In genomic region chr15:40843183-40843884, GRCh38 we compare ENCODE assay signal across 9 cellular contexts. TPM values are rescaled to one million over a fixed set of nuclear protein-coding genes. Genes with fewer than 3 reads are reported as not detected.
DNase-seq lines count a peak whose midpoint lies in the region; ATAC-seq and TF ChIP-seq lines count a peak whose summit lies in the region.
"Had no signal": no experiment of that assay in that cellular context is flagged by ENCODE, and none has a peak within 500 bp of the region (broad histone marks: within the 10 kb centered on the region; RNA-seq: fewer than 3 reads in every experiment).

No MANE protein-coding gene starts in this region.

- H3K27me3 Mint-ChIP-seq in CD4-positive, alpha-beta T cell = peaks cover 9% of the 10 kb centered on the region
- no peaks in the 10 kb centered on the region for H3K27me3 Mint-ChIP-seq in endodermal cell (ENCODE audit: insufficient read depth)

- ATAC-seq in CD4-positive, alpha-beta T cell (ENCODE audit: poor library complexity) = no peak

- H3K9ac ChIP-seq in endodermal cell (ENCODE audit: extremely low read depth, low read length, poor library complexity, severe bottlenecking) (peak overlapping the region; percentile 20), SK-N-SH (no peak overlapping the region)

- no peaks in the 10 kb centered on the region for H3K9me3 Mint-ChIP-seq in CD4-positive, alpha-beta T cell
- no peaks in the 10 kb centered on the region for H3K9me3 Mint-ChIP-seq in endodermal cell

- peak overlapping the region; percentile 86 for H3K4me3 Mint-ChIP-seq in CD4-positive, alpha-beta T cell
- H3K4me3 Mint-ChIP-seq in endodermal cell = peak overlapping the region; percentile 93

- no peaks in the 10 kb centered on the region for H3K9me3 ChIP-seq in CD4-positive, alpha-beta T cell (ENCODE audit: control insufficient read depth, low read length)
- H3K9me3 ChIP-seq in endodermal cell (ENCODE audit: control insufficient read depth, low read length) (no peaks in the 10 kb centered on the region), neuron (ENCODE audit: low read length) (peaks cover 2% of the 10 kb centered on the region), SK-N-SH (no peaks in the 10 kb centered on the region)

- H3K4me2 ChIP-seq in SK-N-SH = no peak overlapping the region

- H3K27ac Mint-ChIP-seq in CD4-positive, alpha-beta T cell = no peak overlapping the region
- peak overlapping the region; percentile 77 for H3K27ac Mint-ChIP-seq in endodermal cell

- H2AFZ ChIP-seq in neuron (ENCODE audit: low read depth, low read length) (peak overlapping the region; percentile 74), SK-N-SH (ENCODE audit: low read depth) (no peak overlapping the region)

- no peaks in the 10 kb centered on the region for H3K9me2 ChIP-seq in SK-N-SH

- H3K79me2 ChIP-seq in SK-N-SH (ENCODE audit: insufficient read depth) = no peaks in the 10 kb centered on the region

- H3K27me3 ChIP-seq in CD4-positive, alpha-beta T cell (ENCODE audit: control insufficient read depth, insufficient read depth, low read length) = no peaks in the 10 kb centered on the region
- peaks cover 32% of the 10 kb centered on the region for H3K27me3 ChIP-seq in endodermal cell (ENCODE audit: control insufficient read depth, insufficient read depth, low read length, poor library complexity, severe bottlenecking)
- peaks cover 71% of the 10 kb centered on the region for H3K27me3 ChIP-seq in neuron (ENCODE audit: insufficient read depth, low read length)
- H3K27me3 ChIP-seq in SK-N-SH (ENCODE audit: insufficient read depth) = peaks cover 9% of the 10 kb centered on the region; the same call in 1 of the 2 replicates

- no peak for TF ChIP-seq EP300 in SK-N-SH (IDR thresholded peaks at IDR 0.05; ENCODE audit: borderline replicate concordance in 1 of 2, low read depth in 1 of 2, low read length in 1 of 2)

- H3F3A ChIP-seq in SK-N-SH (replicated peaks; ENCODE audit: insufficient read depth) = peaks cover 3% of the 10 kb centered on the region

- no peak overlapping the region for H3K27ac ChIP-seq in CD4-positive, alpha-beta T cell (ENCODE audit: low read depth, low read length)
- H3K27ac ChIP-seq in endodermal cell (ENCODE audit: low read depth, low read length) (no peak overlapping the region), SK-N-SH (ENCODE audit: low read depth in 2 of 2, low read length in 1 of 2) (no peak overlapping the region)

- H3K4me1 ChIP-seq in endodermal cell (ENCODE audit: control insufficient read depth, insufficient read depth, low read length) = peaks cover 5% of the 10 kb centered on the region
- H3K4me1 ChIP-seq in neuron (ENCODE audit: insufficient read depth, low read length) = no peaks in the 10 kb centered on the region
- H3K4me1 ChIP-seq in SK-N-SH (ENCODE audit: control insufficient read depth in 1 of 2, insufficient read depth in 2 of 2, low read depth in 1 of 2, low read length in 1 of 2) = peaks cover 0 to 17% of the 10 kb centered on the region in 2 experiments; a peak in 1 of 4 replicates

- no peak for DNase-seq in CD4-positive, alpha-beta T cell
- DNase-seq in NCI-H526 treated with DMSO at 0.1 percent for 48 hours (lab: John Stamatoyannopoulos, UW) (peak; percentile 32), endodermal cell (no peak), ureter (ENCODE audit: low spot score) (no peak), COLO829 (ENCODE audit: low spot score) (no peak), SK-N-SH (no peak), GM19238 (ENCODE audit: insufficient read length, low spot score) (no peak)

- peaks cover 34% of the 10 kb centered on the region for H3K4me1 Mint-ChIP-seq in CD4-positive, alpha-beta T cell (ENCODE audit: low read depth)
- H3K4me1 Mint-ChIP-seq in endodermal cell = peaks cover 31% of the 10 kb centered on the region

- H3K36me3 ChIP-seq in endodermal cell (ENCODE audit: control insufficient read depth, insufficient read depth, low read length) (peaks cover 3% of the 10 kb centered on the region), neuron (ENCODE audit: insufficient read depth, low read length) (no peaks in the 10 kb centered on the region), SK-N-SH (replicated peaks in 1 of 2; ENCODE audit: control insufficient read depth in 1 of 2, insufficient read depth in 2 of 2, low read length in 1 of 2) (no peaks in the 10 kb centered on the region)

- no peaks in the 10 kb centered on the region for H3K36me3 Mint-ChIP-seq in CD4-positive, alpha-beta T cell (ENCODE audit: low read depth)
- H3K36me3 Mint-ChIP-seq in endodermal cell (ENCODE audit: low read depth) = peaks cover 22% of the 10 kb centered on the region

- POLR2A ChIA-PET in CD4-positive, alpha-beta T cell (lab: Charles Lee) = interaction anchor here (1.0 to 1.4 kb wide), 3 partner anchors 9 to 149 kb away, joined by 3 to 7 read pairs (median 6); partner anchors contain the start of gene RAD51
- POLR2A ChIA-PET in SK-N-SH (lab: Yijun Ruan, JAX) = no interaction called here

- H4K20me1 ChIP-seq in SK-N-SH (ENCODE audit: insufficient read depth) = no peaks in the 10 kb centered on the region

- TF ChIP-seq CTCF in CD4-positive, alpha-beta T cell (IDR thresholded peaks at IDR 0.05) = no peak
- TF ChIP-seq CTCF in endodermal cell (conservative IDR thresholded peaks at IDR 0.05) (no peak), SK-N-SH (IDR thresholded peaks at IDR 0.05) (no peak)

- intact Hi-C loops in CD4-positive, alpha-beta T cell (cut with DNase I, micrococcal nuclease) = no loop called here

- peak overlapping the region; percentile 80 for H3K4me3 ChIP-seq in endodermal cell (ENCODE audit: low read length)
- H3K4me3 ChIP-seq in neuron (ENCODE audit: low read length) = peak overlapping the region; percentile 28
- peak overlapping the region in 1 of 2 experiments; percentile 44; a peak in 2 of 4 replicates for H3K4me3 ChIP-seq in SK-N-SH (ENCODE audit: low read depth in 2 of 2, low read length in 1 of 2)

- CTCF ChIA-PET in CD4-positive, alpha-beta T cell (lab: Charles Lee) = interaction anchor here (0.6 kb wide), 1 partner anchor 24 kb away, joined by 3 read pairs; no protein-coding TSS in a partner anchor
- CTCF ChIA-PET in SK-N-SH (lab: Yijun Ruan, JAX) = interaction anchor here (1.2 to 8.5 kb wide), 7 partner anchors 14 to 97 kb away, joined by 3 to 120 read pairs (median 7); partner anchors contain the start of genes RHOV and VPS18

- 16 to 30% methylated on average over 18 to 35 of the region's 35 CpGs for WGBS in endodermal cell (ENCODE audit: insufficient coverage in 1 of 2, insufficient read length in 1 of 2), 2 experiments
- 82% methylated on average over 21 of the region's 35 CpGs for whole genome bisulfite sequencing in SK-N-SH (ENCODE audit: low lambda C conversion rate)

- no peak for TF ChIP-seq RAD21 in SK-N-SH (IDR thresholded peaks at IDR 0.05; ENCODE audit: low read length)

TF ChIP-seq in SK-N-SH, 30 proteins besides CTCF, POLR2A, EP300 and RAD21:
- TF ChIP-seq EZH2phosphoT487 (IDR thresholded peaks at IDR 0.05; ENCODE audit: borderline replicate concordance, low read depth) = no peak
- no peak for TF ChIP-seq ELF1 (IDR thresholded peaks at IDR 0.05)
- TF ChIP-seq FOSL2 (IDR thresholded peaks at IDR 0.05; ENCODE audit: borderline replicate concordance, low read depth) = no peak
- no peak for TF ChIP-seq CHD2 (IDR thresholded peaks at IDR 0.05; ENCODE audit: low read length, partially characterized antibody)

RNA-seq across cellular contexts. Expression of gene SPINT1, which starts 0.5 kb away (rescaled TPM):
- 1 to 10 TPM; 1.0 to 1.6 TPM for total RNA-seq in CD4-positive, alpha-beta T cell
- total RNA-seq in endodermal cell = 100 to 1,000 TPM; 129 to 141 TPM
- polyA plus RNA-seq in endodermal cell (2013, experiment 1 of 2) = 20.7 TPM
- polyA plus RNA-seq in endodermal cell (2013, experiment 2 of 2) = 13.5 TPM
- 138 TPM for total RNA-seq in ureter
- polyA plus RNA-seq in SK-N-SH (2012; rRNA removed) = 0.58 and 2.0 TPM in 2 replicates
- polyA plus RNA-seq in SK-N-SH (2012; cell fraction: cytosol; rRNA removed) = 0.55 and 1.2 TPM in 2 replicates
- polyA plus RNA-seq in SK-N-SH (2012; cell fraction: nucleus; rRNA removed) = 1.8 and 2.0 TPM in 2 replicates

RNA-seq across cellular contexts. Expression of gene PPP1R14D, which starts 14.8 kb away (rescaled TPM):
- not detected for total RNA-seq in CD4-positive, alpha-beta T cell
- not detected for total RNA-seq in endodermal cell
- not detected for polyA plus RNA-seq in endodermal cell (2013, experiment 1 of 2)
- not detected for polyA plus RNA-seq in endodermal cell (2013, experiment 2 of 2)
- not detected for total RNA-seq in ureter
- not detected in 2 replicates for polyA plus RNA-seq in SK-N-SH (2012; rRNA removed)
- polyA plus RNA-seq in SK-N-SH (2012; cell fraction: cytosol; rRNA removed) = not detected in 2 replicates
- not detected in 2 replicates for polyA plus RNA-seq in SK-N-SH (2012; cell fraction: nucleus; rRNA removed)
- total RNA-seq: temporal lobe had no signal

RNA-seq across cellular contexts. Expression of gene RHOV, which starts 30.7 kb away (rescaled TPM):
- under 1 TPM; 0.36 TPM for total RNA-seq in CD4-positive, alpha-beta T cell
- 1 to 10 TPM; 1.8 to 2.8 TPM for total RNA-seq in endodermal cell
- 0.39 TPM for polyA plus RNA-seq in endodermal cell (2013, experiment 1 of 2)
- 0.50 TPM for polyA plus RNA-seq in endodermal cell (2013, experiment 2 of 2)
- total RNA-seq in ureter = 31.4 TPM
- 0.49 and 0.62 TPM in 2 replicates for polyA plus RNA-seq in SK-N-SH (2012; rRNA removed)
- polyA plus RNA-seq in SK-N-SH (2012; cell fraction: cytosol; rRNA removed) = 0.55 TPM in 2 replicates
- 0.73 and 1.6 TPM in 2 replicates for polyA plus RNA-seq in SK-N-SH (2012; cell fraction: nucleus; rRNA removed)

RNA-seq across cellular contexts. Expression of gene DNAJC17, which starts 36.1 kb away (rescaled TPM):
- total RNA-seq in CD4-positive, alpha-beta T cell = 10 to 100 TPM; 14.4 to 17.9 TPM
- total RNA-seq in endodermal cell (10 to 100 TPM; 34.0 to 41.0 TPM), ureter (51.3 TPM)
- polyA plus RNA-seq in endodermal cell (2013, experiment 1 of 2) = 49.7 TPM
- polyA plus RNA-seq in endodermal cell (2013, experiment 2 of 2) = 41.3 TPM
- polyA plus RNA-seq in SK-N-SH (2012; rRNA removed) = 53.1 and 61.6 TPM in 2 replicates
- polyA plus RNA-seq in SK-N-SH (2012; cell fraction: cytosol; rRNA removed) = 48.6 and 49.2 TPM in 2 replicates
- 96.1 and 113 TPM in 2 replicates for polyA plus RNA-seq in SK-N-SH (2012; cell fraction: nucleus; rRNA removed)

RNA-seq across cellular contexts. Expression of gene ZFYVE19, which starts 36.4 kb away (rescaled TPM):
- 10 to 100 TPM; 12.0 to 13.0 TPM for total RNA-seq in CD4-positive, alpha-beta T cell
- total RNA-seq in endodermal cell = 10 to 100 TPM; 15.6 to 15.9 TPM
- 15.9 TPM for polyA plus RNA-seq in endodermal cell (2013, experiment 1 of 2)
- polyA plus RNA-seq in endodermal cell (2013, experiment 2 of 2) = 15.6 TPM
- 26.0 TPM for total RNA-seq in ureter
- polyA plus RNA-seq in SK-N-SH (2012; rRNA removed) = 35.5 and 37.8 TPM in 2 replicates
- polyA plus RNA-seq in SK-N-SH (2012; cell fraction: cytosol; rRNA removed) = 16.8 and 22.1 TPM in 2 replicates
- polyA plus RNA-seq in SK-N-SH (2012; cell fraction: nucleus; rRNA removed) = 141 and 176 TPM in 2 replicates

Comparison
In these comparisons a context has a peak if more than half of its experiments do, and no peak if none do; other contexts are left out.
1. RNA of gene SPINT1, which starts 0.5 kb away (total RNA-seq): 129 to 141 TPM in endodermal cell and 138 TPM in ureter (single experiment); 1.0 to 1.6 TPM in CD4-positive, alpha-beta T cell; every median in the first group is over 10 times any median in the second.